In genomic region chr1:220824031-220824989, GRCh38 we compare ENCODE assay signal across 17 cellular contexts.
"Had no signal": no experiment of that assay in that cellular context is flagged by ENCODE, and none has a peak within 500 bp of the region (broad histone marks: within the 10 kb centered on the region; RNA-seq: fewer than 3 reads in every experiment).

No MANE protein-coding gene starts in this region.

- H3K9me3 Mint-ChIP-seq: activated naive CD8-positive, alpha-beta T cell treated with anti-CD3 and anti-CD28 coated beads, Interleukin-2, amount 50 U/mL, for 24 hours; natural killer cell; T-cell had no signal

- H3K4me3 ChIP-seq: coronary artery, hepatocyte, prostate gland, skin epidermis, stomach, thoracic aorta, uterus had no signal

- DNase-seq: activated CD4-positive, alpha-beta T cell treated with anti-CD3 and anti-CD28 coated beads for 4 hours; activated naive CD4-positive, alpha-beta T cell treated with Interleukin-2 at 50 U/mL for 16 hours; activated naive CD8-positive, alpha-beta T cell treated with anti-CD3 and anti-CD28 coated beads, Interleukin-2, amount 50 U/mL, for 24 hours; caudate nucleus; effector CD4-positive, alpha-beta T cell; mammary epithelial cell; natural killer cell; nucleus accumbens; stomach; T-cell; uterus; WERI-Rb-1 had no signal

- H3K4me3 Mint-ChIP-seq: activated naive CD8-positive, alpha-beta T cell treated with anti-CD3 and anti-CD28 coated beads, Interleukin-2, amount 50 U/mL, for 24 hours; natural killer cell; T-cell had no signal

- H3K27ac ChIP-seq: coronary artery, hepatocyte, prostate gland, skin epidermis, stomach, thoracic aorta, uterus, WERI-Rb-1 had no signal

- H3K4me1 ChIP-seq: prostate gland, uterus had no signal

- H3K4me2 ChIP-seq: hepatocyte had no signal

- H3K36me3 Mint-ChIP-seq: natural killer cell, T-cell had no signal

- H3K36me3 ChIP-seq: prostate gland, stomach, thoracic aorta, uterus, WERI-Rb-1 had no signal

- ATAC-seq: activated naive CD8-positive, alpha-beta T cell treated with anti-CD3 and anti-CD28 coated beads, Interleukin-2, amount 50 U/mL, for 24 hours; natural killer cell; T-cell had no signal

- H2AFZ ChIP-seq: hepatocyte had no signal

- H3K27me3 ChIP-seq: hepatocyte, stomach, uterus had no signal

- H3K4me1 Mint-ChIP-seq: activated naive CD8-positive, alpha-beta T cell treated with anti-CD3 and anti-CD28 coated beads, Interleukin-2, amount 50 U/mL, for 24 hours; natural killer cell; T-cell had no signal

- H3K9me3 ChIP-seq: prostate gland, stomach, thoracic aorta, uterus had no signal

- H3K79me2 ChIP-seq: hepatocyte had no signal

- H3K27ac Mint-ChIP-seq: activated naive CD8-positive, alpha-beta T cell treated with anti-CD3 and anti-CD28 coated beads, Interleukin-2, amount 50 U/mL, for 24 hours; natural killer cell; T-cell had no signal
